In the genomic region with DNA sequence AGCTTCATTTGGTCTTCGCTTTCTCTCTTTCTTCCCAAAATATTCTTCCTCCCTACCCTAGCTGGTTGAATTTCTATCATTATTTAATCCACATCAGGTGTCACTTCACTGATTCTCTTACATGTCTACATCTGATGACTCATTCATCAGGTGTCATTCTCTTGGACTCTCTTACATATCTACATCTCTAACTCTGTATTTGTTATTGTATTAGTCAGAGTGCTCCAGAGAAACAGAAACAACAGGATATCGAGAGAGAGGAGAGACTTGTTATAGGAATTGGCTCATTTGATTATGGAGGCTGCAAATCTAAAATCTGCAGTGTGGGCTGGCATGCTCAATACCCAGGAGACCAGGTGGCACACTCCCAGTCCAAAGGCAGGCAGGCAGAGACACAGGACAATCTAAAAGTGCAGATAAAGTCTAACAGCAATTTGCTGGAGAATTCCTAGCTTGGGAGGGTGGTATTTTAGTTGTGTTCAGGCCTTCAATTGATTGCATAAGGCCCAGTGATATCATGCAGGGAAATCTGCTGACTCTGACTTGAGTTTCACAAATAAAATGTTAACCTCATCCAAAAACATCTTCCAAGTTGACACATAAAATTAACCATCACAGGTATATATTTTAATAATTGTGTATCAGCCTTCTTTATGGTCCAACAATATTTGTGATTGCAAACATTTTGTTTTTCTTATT, we compare ENCODE assay signal across 19 cellular contexts.
DNase-seq lines count a peak whose midpoint lies in the region; TF ChIP-seq lines count a peak whose summit lies in the region.
"Had no signal": no experiment of that assay in that cellular context is flagged by ENCODE, and none has a peak within 500 bp of the region (broad histone marks: within the 10 kb centered on the region; RNA-seq: fewer than 3 reads in every experiment).

No MANE protein-coding gene starts in this region.

- H3K4me3 Mint-ChIP-seq in glutamatergic neuron (ENCODE audit: unreplicated experiment) = no peak overlapping the region
- H3K4me3 Mint-ChIP-seq: CD4-positive, CD25-positive, alpha-beta regulatory T cell; stimulated activated effector memory CD8-positive, alpha-beta T cell treated with anti-CD3 and anti-CD28 coated beads, Interleukin-12 subunit alpha, Interleukin-12 subunit beta, amount 100 ng/mL, for 72 hours had no signal

- H3K27me3 ChIP-seq in mammary epithelial cell (ENCODE audit: insufficient read depth, low read length) (no peaks in the 10 kb centered on the region), ovary (no peaks in the 10 kb centered on the region)
- H3K27me3 ChIP-seq: Peyer's patch, right lobe of liver had no signal

- peak overlapping the region; percentile 7 for H2AFZ ChIP-seq in mammary epithelial cell (ENCODE audit: low read depth, low read length)

- no peaks in the 10 kb centered on the region for H3K79me2 ChIP-seq in mammary epithelial cell (ENCODE audit: insufficient read depth, low read length)

- TF ChIP-seq POLR2A in ovary (IDR thresholded peaks at IDR 0.05) = no peak

- dilution Hi-C loops in mammary epithelial cell (cut with HindIII; ENCODE audit: low sequenced_read_pairs) = no loop called here

- BruUV-seq in mammary epithelial cell (replicated peaks; lab: Mats Ljungman, UMichigan) = no TSS peak

- CTCF ChIA-PET in mammary epithelial cell (lab: Charles Lee; ENCODE audit: low non-redundant PET) = no interaction called here

- TF ChIP-seq CTCF in mammary epithelial cell (conservative IDR thresholded peaks at IDR 0.05 in 1 of 2, IDR thresholded peaks at IDR 0.05 in 1 of 2; ENCODE audit: extremely low read depth in 1 of 2, insufficient read depth in 1 of 2, low read depth in 1 of 2, low read length in 2 of 2) (no peak), glutamatergic neuron (IDR thresholded peaks at IDR 0.05; ENCODE audit: partially characterized antibody, unreplicated experiment) (no peak), ovary (IDR thresholded peaks at IDR 0.05) (no peak)

- peaks cover 8% of the 10 kb centered on the region for H3K4me1 ChIP-seq in mammary epithelial cell (ENCODE audit: insufficient read depth, low read length)
- no peaks in the 10 kb centered on the region for H3K4me1 ChIP-seq in ovary (ENCODE audit: insufficient read depth)
- H3K4me1 ChIP-seq: lower lobe of right lung, Peyer's patch, right lobe of liver had no signal

- no peak overlapping the region for H3K4me2 ChIP-seq in mammary epithelial cell (ENCODE audit: insufficient read depth, low read depth, low read length)
- H3K4me2 ChIP-seq: SK-N-SH had no signal

- H3K36me3 ChIP-seq in mammary epithelial cell (ENCODE audit: insufficient read depth, low read length) (no peaks in the 10 kb centered on the region), ovary (no peaks in the 10 kb centered on the region)
- H3K36me3 ChIP-seq: lower lobe of right lung, Peyer's patch, right lobe of liver, thoracic aorta had no signal

- intact Hi-C loops in mammary epithelial cell (cut with micrococcal nuclease) = no loop called here
- intact Hi-C loops in ovary (cut with DNase I) = no loop called here

- in situ Hi-C loops in Caki2 (cut with HindIII; ENCODE audit: low pct_unique_long_range_greater_than_20kb, low sequenced_read_pairs) = no loop called here
- in situ Hi-C loops in mammary epithelial cell (cut with MboI; ENCODE audit: low sequenced_read_pairs in 2 of 2) = no loop called here

- 81% methylated on average over 2 of the region's 2 CpGs for WGBS in mammary epithelial cell (ENCODE audit: low coverage, missing lambda C conversion rate)
- WGBS in ovary, 3 donors = 80 to 90% (median 81%) methylated on average over 2 of the region's 2 CpGs

- peaks cover 2% of the 10 kb centered on the region for H3K4me1 Mint-ChIP-seq in glutamatergic neuron (ENCODE audit: low read depth, unreplicated experiment)
- H3K4me1 Mint-ChIP-seq: CD4-positive, CD25-positive, alpha-beta regulatory T cell; stimulated activated effector memory CD8-positive, alpha-beta T cell treated with anti-CD3 and anti-CD28 coated beads, Interleukin-12 subunit alpha, Interleukin-12 subunit beta, amount 100 ng/mL, for 72 hours had no signal

- H3K27me3 Mint-ChIP-seq in glutamatergic neuron (ENCODE audit: unreplicated experiment) = no peaks in the 10 kb centered on the region
- H3K27me3 Mint-ChIP-seq: CD4-positive, CD25-positive, alpha-beta regulatory T cell had no signal

- TF ChIP-seq EP300 in ovary (IDR thresholded peaks at IDR 0.05) = no peak

- no peaks in the 10 kb centered on the region for H3K9me3 Mint-ChIP-seq in glutamatergic neuron (ENCODE audit: unreplicated experiment)

- no peaks in the 10 kb centered on the region for H3K9me3 ChIP-seq in mammary epithelial cell (replicated peaks; ENCODE audit: insufficient read depth, low read length)
- no peaks in the 10 kb centered on the region for H3K9me3 ChIP-seq in ovary
- H3K9me3 ChIP-seq: lower lobe of right lung, Peyer's patch, right lobe of liver, SK-N-SH, thoracic aorta had no signal

- H3K27ac ChIP-seq in mammary epithelial cell (ENCODE audit: insufficient read depth, low read depth, low read length) (no peak overlapping the region), ovary (no peak overlapping the region)
- H3K27ac ChIP-seq: lower lobe of right lung, Peyer's patch, right lobe of liver, thoracic aorta had no signal

- no peaks in the 10 kb centered on the region for H3K36me3 Mint-ChIP-seq in glutamatergic neuron (ENCODE audit: unreplicated experiment)
- H3K36me3 Mint-ChIP-seq: activated naive CD4-positive, alpha-beta T cell treated with anti-CD3 and anti-CD28 coated beads, Interleukin-2, amount 50 U/mL, for 72 hours; CD4-positive, CD25-positive, alpha-beta regulatory T cell; stimulated activated effector memory CD8-positive, alpha-beta T cell treated with anti-CD3 and anti-CD28 coated beads, Interleukin-12 subunit alpha, Interleukin-12 subunit beta, amount 100 ng/mL, for 72 hours had no signal

- H4K20me1 ChIP-seq in mammary epithelial cell (ENCODE audit: insufficient read depth, low read length) = no peaks in the 10 kb centered on the region

- H3K27ac Mint-ChIP-seq in glutamatergic neuron (ENCODE audit: unreplicated experiment) = no peak overlapping the region
- H3K27ac Mint-ChIP-seq: activated naive CD4-positive, alpha-beta T cell treated with anti-CD3 and anti-CD28 coated beads, Interleukin-2, amount 50 U/mL, for 72 hours; CD4-positive, CD25-positive, alpha-beta regulatory T cell; stimulated activated effector memory CD8-positive, alpha-beta T cell treated with anti-CD3 and anti-CD28 coated beads, Interleukin-12 subunit alpha, Interleukin-12 subunit beta, amount 100 ng/mL, for 72 hours had no signal

- H3K4me3 ChIP-seq in mammary epithelial cell (replicated peaks in 1 of 3; ENCODE audit: insufficient read depth in 1 of 3, low read depth in 2 of 3, low read length in 3 of 3) (no peak overlapping the region), ovary (no peak overlapping the region)
- H3K4me3 ChIP-seq: lower lobe of right lung, Peyer's patch, right lobe of liver, thoracic aorta had no signal

- H3K9ac ChIP-seq in mammary epithelial cell (ENCODE audit: insufficient read depth, low read length) = no peak overlapping the region
- H3K9ac ChIP-seq: SK-N-SH had no signal

- DNase-seq in Caki2 (ENCODE audit: low read depth) (peak; percentile 54), NCI-H226 (peak; percentile 51), mammary epithelial cell (peak; percentile 52), glomerular visceral epithelial cell (ENCODE audit: extremely low spot score) (peak; percentile 26), glutamatergic neuron (no peak), NCI-H2081 treated with DMSO at 0.1 percent for 48 hours (lab: John Stamatoyannopoulos, UW) (no peak), NCI-H1930 (lab: John Stamatoyannopoulos, UW) (no peak), ovary (no peak)
- DNase-seq: CD4-positive, CD25-positive, alpha-beta regulatory T cell; DMS79; head of caudate nucleus; lower lobe of right lung; Peyer's patch; right lobe of liver; SK-N-SH; T1000 had no signal

Comparison
In these comparisons a context has a peak if more than half of its experiments do, and no peak if none do; other contexts are left out.
1. DNase-seq: peak in Caki2 (single experiment), NCI-H226 (single experiment), mammary epithelial cell (single experiment) and glomerular visceral epithelial cell (single experiment); none in glutamatergic neuron (single experiment), NCI-H2081 treated with DMSO at 0.1 percent for 48 hours (single experiment), NCI-H1930 (0 of 2) and ovary (0 of 5).